ENCODE assay signal across 26 cellular contexts in genomic region chr14:79468491-79468890, GRCh38.
"Had no signal": no experiment of that assay in that cellular context is flagged by ENCODE, and none has a peak within 500 bp of the region (broad histone marks: within the 10 kb centered on the region; RNA-seq: fewer than 3 reads in every experiment).

No MANE protein-coding gene starts in this region.

- H3K9me3 ChIP-seq: left ventricle myocardium inferior, mucosa of descending colon, ovary, prostate gland, suprapubic skin, thoracic aorta, tibial artery, upper lobe of right lung had no signal

- H3K9me3 Mint-ChIP-seq: nephron had no signal

- H3K36me3 Mint-ChIP-seq: memory B cell; naive thymus-derived CD4-positive, alpha-beta T cell had no signal

- H3K27me3 ChIP-seq: ovary, suprapubic skin, tibial artery, upper lobe of right lung had no signal

- H3K27ac Mint-ChIP-seq: memory B cell; naive thymus-derived CD4-positive, alpha-beta T cell; stimulated activated naive CD8-positive, alpha-beta T cell treated with anti-CD3 and anti-CD28 coated beads, Interleukin-15, Interleukin-2, amounts not matched to agents 100 ng/mL and 50 ng/mL, for 24 hours had no signal

- H3K36me3 ChIP-seq: left ventricle myocardium inferior, ovary, prostate gland, suprapubic skin, thoracic aorta, tibial artery, upper lobe of right lung had no signal

- DNase-seq: hippocampal formation; kidney glomerular epithelial cell; left ventricle myocardium inferior; midbrain; naive thymus-derived CD4-positive, alpha-beta T cell; ovary; retina; stimulated activated CD4-positive, alpha-beta T cell treated with anti-CD3 and anti-CD28 coated beads, Interleukin-12 subunit alpha, Interleukin-12 subunit beta, amount 100 ng/mL, for 4 hours; stimulated activated CD4-positive, alpha-beta T cell treated with anti-CD3 and anti-CD28 coated beads, Interleukin-15, amount 100 ng/mL, for 24 hours; stimulated activated CD4-positive, alpha-beta T cell treated with anti-CD3 and anti-CD28 coated beads, Interleukin-2, amount 100 ng/mL, for 24 hours; stimulated activated CD4-positive, alpha-beta T cell treated with anti-CD3 and anti-CD28 coated beads, Interleukin-4, amount 100 ng/mL, for 1 hour; stimulated activated naive CD4-positive, alpha-beta T cell; tibial artery; trophoblast cell; upper lobe of right lung had no signal

- H3K4me3 Mint-ChIP-seq: memory B cell; naive thymus-derived CD4-positive, alpha-beta T cell; nephron; stimulated activated naive CD8-positive, alpha-beta T cell treated with anti-CD3 and anti-CD28 coated beads, Interleukin-15, Interleukin-2, amounts not matched to agents 100 ng/mL and 50 ng/mL, for 24 hours had no signal

- H3K4me1 ChIP-seq: left ventricle myocardium inferior, prostate gland, suprapubic skin, tibial artery, upper lobe of right lung had no signal

- H3K27me3 Mint-ChIP-seq: memory B cell; stimulated activated naive CD8-positive, alpha-beta T cell treated with anti-CD3 and anti-CD28 coated beads, Interleukin-15, Interleukin-2, amounts not matched to agents 100 ng/mL and 50 ng/mL, for 24 hours had no signal

- H3K4me3 ChIP-seq: left ventricle myocardium inferior, lung, mucosa of descending colon, ovary, prostate gland, skin epidermis, suprapubic skin, thoracic aorta, tibial artery, upper lobe of right lung had no signal

- H3K27ac ChIP-seq: left ventricle myocardium inferior, ovary, prostate gland, skin epidermis, suprapubic skin, thoracic aorta, tibial artery, upper lobe of right lung had no signal

- ATAC-seq: naive thymus-derived CD4-positive, alpha-beta T cell; right cardiac atrium; sciatic nerve had no signal

- H3K4me1 Mint-ChIP-seq: memory B cell; naive thymus-derived CD4-positive, alpha-beta T cell had no signal
